Comparison of ENCODE assay signal across 13 cellular contexts in genomic region chrX:38807873-38808272, GRCh38. TPM values are rescaled to one million over a fixed set of nuclear protein-coding genes. Genes with fewer than 3 reads are reported as not detected.
DNase-seq lines count a peak whose midpoint lies in the region; ATAC-seq, FAIRE-seq and TF ChIP-seq lines count a peak whose summit lies in the region.
"Had no signal": no experiment of that assay in that cellular context is flagged by ENCODE, and none has a peak within 500 bp of the region (broad histone marks: within the 10 kb centered on the region; RNA-seq: fewer than 3 reads in every experiment).

No MANE protein-coding gene starts in this region.

- H3K9me3 ChIP-seq in CD4-positive, alpha-beta T cell (ENCODE audit: control insufficient read depth, low read length) = no peaks in the 10 kb centered on the region
- H3K9me3 ChIP-seq in mesenchymal stem cell (ENCODE audit: control insufficient read depth, low read length) (no peaks in the 10 kb centered on the region), MG63 (no peaks in the 10 kb centered on the region), pancreas (no peaks in the 10 kb centered on the region), ovary (no peaks in the 10 kb centered on the region)

- H2BK5ac ChIP-seq in mesenchymal stem cell (ENCODE audit: low read depth, low read length, poor library complexity, severe bottlenecking) = no peak overlapping the region

- POLR2A ChIA-PET in CD4-positive, alpha-beta T cell (lab: Charles Lee) = interaction anchor here (4.6 to 4.8 kb wide), 2 partner anchors 8 to 72 kb away, joined by 32 to 45 read pairs; no protein-coding TSS in a partner anchor

- H2BK120ac ChIP-seq in mesenchymal stem cell (ENCODE audit: low read depth, low read length) = no peak overlapping the region

- peak overlapping the region; percentile 95 for H3K4me3 Mint-ChIP-seq in CD4-positive, alpha-beta T cell
- no peak overlapping the region for H3K4me3 Mint-ChIP-seq in HFFc6
- peak overlapping the region; percentile 95 for H3K4me3 Mint-ChIP-seq in activated T-helper 17 cell treated with anti-CD3 and anti-CD28 coated beads, Interleukin-2, amount 50 U/mL, for 72 hours

- no peaks in the 10 kb centered on the region for H3K27me3 ChIP-seq in CD4-positive, alpha-beta T cell (ENCODE audit: control insufficient read depth, insufficient read depth, low read length)
- H3K27me3 ChIP-seq in mesenchymal stem cell (ENCODE audit: control insufficient read depth in 1 of 2, insufficient read depth in 1 of 2, low read length in 2 of 2) (no peaks in the 10 kb centered on the region), MG63 (no peaks in the 10 kb centered on the region), pancreas (no peaks in the 10 kb centered on the region), ovary (no peaks in the 10 kb centered on the region)
- H3K27me3 ChIP-seq: brain microvascular endothelial cell had no signal

- peaks cover 31% of the 10 kb centered on the region for H3K36me3 Mint-ChIP-seq in CD4-positive, alpha-beta T cell (ENCODE audit: low read depth)
- H3K36me3 Mint-ChIP-seq in HFFc6 (ENCODE audit: low read depth) = peaks cover 8% of the 10 kb centered on the region
- peaks cover 46% of the 10 kb centered on the region for H3K36me3 Mint-ChIP-seq in activated T-helper 17 cell treated with anti-CD3 and anti-CD28 coated beads, Interleukin-2, amount 50 U/mL, for 72 hours (ENCODE audit: low read depth)

- peak overlapping the region; percentile 98 for H3K27ac Mint-ChIP-seq in CD4-positive, alpha-beta T cell
- peak overlapping the region; percentile 54; the same call in 1 of the 2 replicates for H3K27ac Mint-ChIP-seq in HFFc6
- H3K27ac Mint-ChIP-seq in activated T-helper 17 cell treated with anti-CD3 and anti-CD28 coated beads, Interleukin-2, amount 50 U/mL, for 72 hours = peak overlapping the region; percentile 59

- no peak overlapping the region for H3K23ac ChIP-seq in mesenchymal stem cell (ENCODE audit: low read length in 2 of 2)

- H3K27ac ChIP-seq in CD4-positive, alpha-beta T cell (ENCODE audit: low read depth, low read length) = no peak overlapping the region
- H3K27ac ChIP-seq in mesenchymal stem cell (ENCODE audit: low read length, poor library complexity, severe bottlenecking) (no peak overlapping the region), pancreas (no peak overlapping the region), ovary (no peak overlapping the region)
- H3K27ac ChIP-seq: brain microvascular endothelial cell had no signal

- H4K8ac ChIP-seq in mesenchymal stem cell (ENCODE audit: low read length) = no peak overlapping the region

- H3K4me2 ChIP-seq in mesenchymal stem cell (ENCODE audit: low read length, poor library complexity, severe bottlenecking) = no peak overlapping the region

- intact Hi-C loops in CD4-positive, alpha-beta T cell (cut with DNase I, micrococcal nuclease) = loop anchor here (10.0 kb wide), 2 partner anchors 67 to 87 kb away; no protein-coding TSS in a partner anchor
- intact Hi-C loops in pancreas (cut with DNase I) = no loop called here
- intact Hi-C loops in ovary (cut with DNase I) = no loop called here

- peaks cover 2% of the 10 kb centered on the region for H3K9me3 Mint-ChIP-seq in CD4-positive, alpha-beta T cell
- no peaks in the 10 kb centered on the region for H3K9me3 Mint-ChIP-seq in HFFc6
- H3K9me3 Mint-ChIP-seq in activated T-helper 17 cell treated with anti-CD3 and anti-CD28 coated beads, Interleukin-2, amount 50 U/mL, for 72 hours = no peaks in the 10 kb centered on the region

- no peak for ATAC-seq in CD4-positive, alpha-beta T cell (ENCODE audit: poor library complexity)
- ATAC-seq in activated T-helper 17 cell treated with anti-CD3 and anti-CD28 coated beads, Interleukin-2, amount 50 U/mL, for 72 hours (replicated peaks) = no peak
- ATAC-seq in pancreas = no peak

- peaks cover 64% of the 10 kb centered on the region for H3K4me1 Mint-ChIP-seq in CD4-positive, alpha-beta T cell (ENCODE audit: low read depth)
- H3K4me1 Mint-ChIP-seq in HFFc6 (ENCODE audit: low read depth) = peaks cover 44% of the 10 kb centered on the region
- H3K4me1 Mint-ChIP-seq in activated T-helper 17 cell treated with anti-CD3 and anti-CD28 coated beads, Interleukin-2, amount 50 U/mL, for 72 hours = peaks cover 16% of the 10 kb centered on the region

- TF ChIP-seq POLR2A in ovary (IDR thresholded peaks at IDR 0.05) = no peak

- H2AFZ ChIP-seq in mesenchymal stem cell (ENCODE audit: low read depth, low read length) = no peak overlapping the region

- H3K4me1 ChIP-seq in mesenchymal stem cell (ENCODE audit: control insufficient read depth, insufficient read depth, low read depth, low read length) = peaks cover 8% of the 10 kb centered on the region
- peaks cover 0 to 6% (median 0%) of the 10 kb centered on the region in 3 donors for H3K4me1 ChIP-seq in pancreas
- H3K4me1 ChIP-seq in ovary (ENCODE audit: insufficient read depth) = no peaks in the 10 kb centered on the region

- H3K4ac ChIP-seq in mesenchymal stem cell (ENCODE audit: low read depth in 1 of 2, low read length in 2 of 2) = no peak overlapping the region

- peak overlapping the region; percentile 98 for H3K9ac ChIP-seq in mesenchymal stem cell (ENCODE audit: low read length)

- no peak for TF ChIP-seq EP300 in ovary (IDR thresholded peaks at IDR 0.05)

- TF ChIP-seq CTCF in CD4-positive, alpha-beta T cell (IDR thresholded peaks at IDR 0.05) = no peak
- no peak for TF ChIP-seq CTCF in HFFc6 (IDR thresholded peaks at IDR 0.05)
- no peak for TF ChIP-seq CTCF in pancreas (IDR thresholded peaks at IDR 0.05)
- no peak for TF ChIP-seq CTCF in ovary (IDR thresholded peaks at IDR 0.05)

- no peaks in the 10 kb centered on the region for H3K79me1 ChIP-seq in mesenchymal stem cell (replicated peaks; ENCODE audit: low read length, poor library complexity, severe bottlenecking)

- no peak overlapping the region for H2AK5ac ChIP-seq in mesenchymal stem cell (ENCODE audit: low read length, severe bottlenecking)

- CTCF ChIA-PET in CD4-positive, alpha-beta T cell (lab: Charles Lee) = no interaction called here

- H3K18ac ChIP-seq in mesenchymal stem cell (ENCODE audit: low read depth in 1 of 2, low read length in 2 of 2) = no peak overlapping the region

- no peak overlapping the region for H2BK15ac ChIP-seq in mesenchymal stem cell (ENCODE audit: low read depth, poor library complexity, severe bottlenecking)

- no peak overlapping the region for H2BK12ac ChIP-seq in mesenchymal stem cell (ENCODE audit: low read length in 2 of 2)

- no peaks in the 10 kb centered on the region for H3K27me3 Mint-ChIP-seq in CD4-positive, alpha-beta T cell
- no peaks in the 10 kb centered on the region; the same call in 1 of the 2 replicates for H3K27me3 Mint-ChIP-seq in HFFc6 (ENCODE audit: insufficient read depth)
- H3K27me3 Mint-ChIP-seq in activated T-helper 17 cell treated with anti-CD3 and anti-CD28 coated beads, Interleukin-2, amount 50 U/mL, for 72 hours = no peaks in the 10 kb centered on the region

- FAIRE-seq in pancreas (lab: Jason Lieb, UNC) = no peak
- FAIRE-seq: D721Med, endothelial cell of umbilical vein had no signal

- peaks cover 0 to 9% of the 10 kb centered on the region in 2 experiments for H3K36me3 ChIP-seq in mesenchymal stem cell (ENCODE audit: control insufficient read depth in 1 of 2, insufficient read depth in 2 of 2, low read depth in 1 of 2, low read length in 2 of 2)
- peaks cover 15% of the 10 kb centered on the region for H3K36me3 ChIP-seq in MG63
- H3K36me3 ChIP-seq in pancreas = no peaks in the 10 kb centered on the region
- no peaks in the 10 kb centered on the region for H3K36me3 ChIP-seq in ovary
- H3K36me3 ChIP-seq: brain microvascular endothelial cell had no signal

- no peak for DNase-seq in CD4-positive, alpha-beta T cell
- DNase-seq in HFFc6 = no peak
- DNase-seq in mesenchymal stem cell = peak; percentile 22
- no peak for DNase-seq in MG63
- DNase-seq in pancreas = no peak
- no peak for DNase-seq in ovary
- DNase-seq: activated CD8-positive, alpha-beta memory T cell treated with anti-CD3 and anti-CD28 coated beads, Interleukin-2, amount 50 U/mL, for 4 hours; brain microvascular endothelial cell; H7; NCI-H2081 had no signal

- H3K14ac ChIP-seq in mesenchymal stem cell (ENCODE audit: low read length in 2 of 2) = no peak overlapping the region

- peak overlapping the region in 1 of 2 experiments; percentile 90 for H3K4me3 ChIP-seq in mesenchymal stem cell (ENCODE audit: insufficient read depth in 1 of 2, low read depth in 1 of 2, low read length in 2 of 2)
- no peak overlapping the region for H3K4me3 ChIP-seq in MG63
- no peak overlapping the region for H3K4me3 ChIP-seq in pancreas
- H3K4me3 ChIP-seq in ovary = no peak overlapping the region

- no peak overlapping the region for H4K91ac ChIP-seq in mesenchymal stem cell (ENCODE audit: low read length)

RNA-seq across cellular contexts. Expression of gene MID1IP1, which starts 6.6 kb away (rescaled TPM):
- total RNA-seq in CD4-positive, alpha-beta T cell = 10 to 100 TPM; 37.0 to 40.9 TPM
- 10 to 100 TPM; 17.3 to 22.5 (median 18.5) TPM for total RNA-seq in HFFc6 (2021; fragmentation: NEBNext Ultra II Directional; extraction: Animal tissue kit (Norgen Biotek cat#: 25700))
- 10 to 100 TPM; 37.9 to 54.0 TPM for total RNA-seq in activated T-helper 17 cell treated with anti-CD3 and anti-CD28 coated beads, Interleukin-2, amount 50 U/mL, for 72 hours
- polyA plus RNA-seq in mesenchymal stem cell (2013, experiment 1 of 2) = 39.9 TPM
- polyA plus RNA-seq in mesenchymal stem cell (2013, experiment 2 of 2) = 41.8 TPM
- total RNA-seq in MG63 (2014; rRNA removed; shearing (Covaris generic); ENCODE audit: low replicate concordance) = 46.5 and 50.0 TPM in 2 replicates
- total RNA-seq in pancreas (100 to 1,000 TPM in 1 of 6 donors, 10 to 100 TPM in 5; 28.4 to 123 (median 42.3) TPM), ovary (10 to 100 TPM; 37.3 to 80.9 (median 54.0) TPM)
- polyA plus RNA-seq in pancreas (10 to 100 TPM; 34.6 to 37.9 TPM), ovary (10 to 100 TPM; 14.5 to 60.4 TPM)

Comparison
In these comparisons a context has a peak if more than half of its experiments do, and no peak if none do; other contexts are left out.
1. intact Hi-C loops: an anchor here in CD4-positive, alpha-beta T cell (10.0 kb wide); none called in pancreas and ovary.